In the genomic region with DNA sequence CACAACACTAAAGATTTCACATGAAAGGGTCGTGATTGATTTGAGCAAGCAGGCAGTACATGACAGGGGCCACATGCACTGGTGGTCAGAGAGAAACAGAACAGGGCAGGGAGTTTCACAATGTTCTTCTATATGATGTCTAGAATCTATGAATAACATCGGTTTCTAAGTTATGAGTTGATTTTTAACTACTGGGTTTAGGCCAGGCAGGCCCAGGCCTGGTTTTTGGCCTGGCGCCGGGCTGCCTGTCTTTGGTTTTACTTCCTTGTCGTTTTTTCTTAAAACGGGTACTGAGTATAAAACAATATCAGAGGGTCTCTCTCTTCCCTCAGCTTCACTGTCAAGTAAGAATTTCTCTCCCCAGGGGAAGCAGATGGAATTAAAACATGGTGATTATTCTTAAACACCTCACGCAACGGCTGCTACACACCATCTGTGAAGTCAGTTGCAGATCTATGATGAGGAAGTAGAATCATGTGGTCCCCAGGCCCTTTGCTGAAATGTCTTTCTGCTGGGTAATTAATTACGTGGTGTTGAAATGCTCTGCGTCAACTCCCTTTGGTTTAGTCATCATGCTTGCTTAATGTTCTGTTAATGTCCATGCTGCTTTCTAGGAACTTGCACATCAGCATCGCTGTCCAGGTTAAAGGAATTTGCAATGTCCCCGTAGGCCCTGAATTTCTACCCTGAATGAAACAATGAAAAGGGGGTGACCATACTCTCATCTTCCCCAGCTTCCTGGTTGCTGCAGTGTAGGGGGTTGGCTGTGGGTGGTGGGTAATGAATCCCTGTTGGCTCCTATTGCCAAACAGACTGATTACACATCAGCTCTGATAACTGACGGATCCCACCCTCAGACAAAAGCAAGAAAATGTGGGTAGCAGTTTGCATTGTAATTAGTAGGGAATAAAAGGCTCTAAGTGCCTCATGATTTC, we compare ENCODE assay signal across 8 cellular contexts.
A peak's percentile ranks its signal among the peaks of the same experiment; 100 is the strongest.
DNase-seq lines count a peak whose midpoint lies in the region; ATAC-seq, FAIRE-seq and TF ChIP-seq lines count a peak whose summit lies in the region.

No MANE protein-coding gene starts in this region.

- no peak for TF ChIP-seq CTCF in ovary (IDR thresholded peaks at IDR 0.05)

- H3K4me3 ChIP-seq in ovary, result no peak overlapping the region

- FAIRE-seq in endometrium (lab: Jason Lieb, UNC), result peak; percentile 8

- no peak overlapping the region for H3K27ac ChIP-seq in ovary

- no peaks in the 10 kb centered on the region for H3K36me3 ChIP-seq in ovary

- H3K4me1 ChIP-seq in ovary (ENCODE audit: insufficient read depth), result no peaks in the 10 kb centered on the region

- intact Hi-C loops in ovary (cut with DNase I), result no loop called here

- DNase-seq in COR-L47 (lab: John Stamatoyannopoulos, UW), result peak; percentile 78
- DNase-seq in HCEC 1CT, result peak; percentile 99
- peak; percentile 59 to 87 for DNase-seq in NCI-H524 (lab: John Stamatoyannopoulos, UW)
- DNase-seq in ovary, result no peak
- no peak for DNase-seq in activated CD4-positive, alpha-beta T cell treated with anti-CD3 and anti-CD28 coated beads, Interleukin-2, amount 50 U/mL, for 48 hours

- 67 to 76% (median 72%) methylated on average over 13 of the region's 13 CpGs for WGBS in ovary, 3 donors

- no peak for TF ChIP-seq POLR2A in ovary (IDR thresholded peaks at IDR 0.05)

- no peak for ATAC-seq in HG02840 (IDR thresholded peaks at IDR 0.05; ENCODE audit: low FRiP score, unreplicated experiment)
- no peak for ATAC-seq in GM21526 (IDR thresholded peaks at IDR 0.05; ENCODE audit: low FRiP score, unreplicated experiment)

- H3K9me3 ChIP-seq in ovary, result no peaks in the 10 kb centered on the region

- no peaks in the 10 kb centered on the region for H3K27me3 ChIP-seq in ovary

- TF ChIP-seq EP300 in ovary (IDR thresholded peaks at IDR 0.05), result peak; percentile 27

Comparison
In these comparisons a context has a peak if more than half of its experiments do, and no peak if none do; other contexts are left out.
1. DNase-seq: peak in COR-L47 (single experiment), HCEC 1CT (single experiment) and NCI-H524 (2 of 2); none in ovary (0 of 5) and activated CD4-positive, alpha-beta T cell treated with anti-CD3 and anti-CD28 coated beads, Interleukin-2, amount 50 U/mL, for 48 hours (0 of 2).